ENCODE assay signal across 13 cellular contexts in the genomic region with DNA sequence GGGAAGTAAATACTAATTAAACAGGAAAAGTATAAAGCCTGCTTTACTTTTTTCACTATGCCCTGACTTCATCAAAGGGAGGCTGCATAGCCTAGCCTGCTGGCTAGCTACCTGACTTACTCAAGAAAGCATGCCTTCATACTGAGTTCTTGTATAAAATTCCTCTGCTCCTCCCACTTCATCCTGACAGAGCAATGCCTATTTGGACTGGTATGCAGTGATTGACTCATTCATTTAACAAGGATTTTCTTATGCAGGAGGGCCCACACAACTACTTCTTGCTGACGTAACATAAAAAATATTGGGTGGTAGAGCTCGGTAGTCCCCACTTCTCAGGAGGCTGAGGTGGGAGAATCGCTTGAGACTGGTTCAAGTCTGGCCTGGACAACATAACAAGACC.
DNase-seq lines count a peak whose midpoint lies in the region; ATAC-seq and TF ChIP-seq lines count a peak whose summit lies in the region.
"Had no signal": no experiment of that assay in that cellular context is flagged by ENCODE, and none has a peak within 500 bp of the region (broad histone marks: within the 10 kb centered on the region; RNA-seq: fewer than 3 reads in every experiment).

No MANE protein-coding gene starts in this region.

- 69 to 84% methylated on average over 3 of the region's 3 CpGs for WGBS in sigmoid colon, 2 donors

- H3F3A ChIP-seq in GM23338 (replicated peaks; ENCODE audit: low read depth), result no peaks in the 10 kb centered on the region

- intact Hi-C loops in sigmoid colon (cut with DNase I), result no loop called here
- intact Hi-C loops in CD4-positive, alpha-beta memory T cell (cut with micrococcal nuclease), result no loop called here

- TF ChIP-seq CTCF in GM23338 (conservative IDR thresholded peaks at IDR 0.05; ENCODE audit: low read depth in 2 of 2) (no peak), VCaP (conservative IDR thresholded peaks at IDR 0.05) (no peak), fibroblast of villous mesenchyme (IDR thresholded peaks at IDR 0.05; ENCODE audit: insufficient read depth, low read depth, low read length) (no peak), sigmoid colon (IDR thresholded peaks at IDR 0.05) (no peak)

- H3K4me3 ChIP-seq in GM23338, result no peak overlapping the region
- H3K4me3 ChIP-seq in fibroblast of villous mesenchyme (ENCODE audit: low read depth, low read length), result no peak overlapping the region
- H3K4me3 ChIP-seq in sigmoid colon, result no peak overlapping the region
- no peak overlapping the region for H3K4me3 ChIP-seq in CD4-positive, alpha-beta memory T cell (ENCODE audit: low read length in 2 of 2)
- H3K4me3 ChIP-seq: ovary had no signal

- H3K4me2 ChIP-seq in GM23338, result no peak overlapping the region

- H3K27me3 Mint-ChIP-seq in GM23338 (ENCODE audit: insufficient read depth, low read depth, poor library complexity), result peaks cover 10% of the 10 kb centered on the region
- no peaks in the 10 kb centered on the region for H3K27me3 Mint-ChIP-seq in CD4-positive, alpha-beta memory T cell

- H3K27ac ChIP-seq in GM23338 (ENCODE audit: low read depth) (no peak overlapping the region), VCaP (peak overlapping the region; percentile 60), sigmoid colon (peak overlapping the region in 3 of 4 donors; percentile 38 to 69 (median 68))
- no peak overlapping the region for H3K27ac ChIP-seq in CD4-positive, alpha-beta memory T cell (ENCODE audit: low read depth, low read length)

- peaks cover 29% of the 10 kb centered on the region for H3K4me1 Mint-ChIP-seq in GM23338
- H3K4me1 Mint-ChIP-seq in CD4-positive, alpha-beta memory T cell, result peaks cover 0 to 2% (median 0%) of the 10 kb centered on the region in 4 donors

- POLR2A ChIA-PET in CD4-positive, alpha-beta memory T cell (lab: Charles Lee; ENCODE audit: partially characterized antibody), result no interaction called here

- H3K4me1 ChIP-seq in GM23338 (ENCODE audit: insufficient read depth), result peaks cover 20% of the 10 kb centered on the region
- peaks cover 0 to 26% (median 25%) of the 10 kb centered on the region in 4 donors for H3K4me1 ChIP-seq in sigmoid colon
- no peaks in the 10 kb centered on the region for H3K4me1 ChIP-seq in CD4-positive, alpha-beta memory T cell (ENCODE audit: insufficient read depth, low read length)

- TF ChIP-seq EP300 in sigmoid colon (IDR thresholded peaks at IDR 0.05), result no peak

- CTCF ChIA-PET in CD4-positive, alpha-beta memory T cell (lab: Charles Lee; ENCODE audit: partially characterized antibody), result interaction anchor here (1.2 to 3.4 kb wide), 3 partner anchors 11 to 471 kb away, joined by 4 to 17 read pairs (median 6); a partner anchor contains a TSS

- H3K9me3 Mint-ChIP-seq in GM23338, result no peaks in the 10 kb centered on the region; the same call in 2 of the 3 replicates
- H3K9me3 Mint-ChIP-seq in CD4-positive, alpha-beta memory T cell, result no peaks in the 10 kb centered on the region
- H3K9me3 Mint-ChIP-seq: H9 had no signal

- H3K79me2 ChIP-seq in GM23338 (replicated peaks; ENCODE audit: insufficient read depth), result no peaks in the 10 kb centered on the region

- no peaks in the 10 kb centered on the region for H3K9me2 ChIP-seq in GM23338 (ENCODE audit: insufficient read depth)

- DNase-seq in GM23338 (ENCODE audit: low spot score) (peak; percentile 40), fibroblast of villous mesenchyme (ENCODE audit: low read depth) (peak; percentile 67), sigmoid colon (no peak), NCI-H1092 (lab: John Stamatoyannopoulos, UW) (no peak)
- DNase-seq in CD4-positive, alpha-beta memory T cell, result no peak
- DNase-seq: activated CD8-positive, alpha-beta memory T cell treated with anti-CD3 and anti-CD28 coated beads for 24 hours; H9; Kasumi-1; stimulated activated naive CD4-positive, alpha-beta T cell treated with Interleukin-2 at 50 U/mL for 16 hours had no signal

- peak overlapping the region; percentile 82 for H3K27ac Mint-ChIP-seq in GM23338
- peak overlapping the region in 3 of 7 donors; percentile 3 to 18 (median 13) for H3K27ac Mint-ChIP-seq in CD4-positive, alpha-beta memory T cell

- peaks cover 12% of the 10 kb centered on the region for H4K20me1 ChIP-seq in GM23338 (replicated peaks; ENCODE audit: insufficient read depth)

- peaks cover 6% of the 10 kb centered on the region; the same call in 1 of the 2 replicates for H3K36me3 ChIP-seq in GM23338 (ENCODE audit: insufficient read depth)
- H3K36me3 ChIP-seq in sigmoid colon, result peaks cover 0 to 30% (median 9%) of the 10 kb centered on the region in 4 donors
- H3K36me3 ChIP-seq in CD4-positive, alpha-beta memory T cell (ENCODE audit: insufficient read depth, low read length), result no peaks in the 10 kb centered on the region
- H3K36me3 ChIP-seq: ovary had no signal

- ATAC-seq in GM23338 (peak; percentile 33), HG03095 (IDR thresholded peaks at IDR 0.05; ENCODE audit: unreplicated experiment) (no peak), GM21737 (IDR thresholded peaks at IDR 0.05; ENCODE audit: unreplicated experiment) (no peak)

- no peaks in the 10 kb centered on the region for H3K27me3 ChIP-seq in GM23338 (ENCODE audit: insufficient read depth)
- H3K27me3 ChIP-seq in sigmoid colon, result no peaks in the 10 kb centered on the region
- H3K27me3 ChIP-seq in CD4-positive, alpha-beta memory T cell (ENCODE audit: insufficient read depth, low read length), result no peaks in the 10 kb centered on the region
- H3K27me3 ChIP-seq: ovary had no signal

- no peak for TF ChIP-seq POLR2A in sigmoid colon (IDR thresholded peaks at IDR 0.05)

- no peak overlapping the region for H2AFZ ChIP-seq in GM23338

- no peaks in the 10 kb centered on the region for H3K9me3 ChIP-seq in sigmoid colon
- H3K9me3 ChIP-seq in CD4-positive, alpha-beta memory T cell (ENCODE audit: control insufficient read depth in 1 of 2, low read length in 2 of 2), result no peaks in the 10 kb centered on the region
- H3K9me3 ChIP-seq: ovary had no signal

- H3K4me3 Mint-ChIP-seq in GM23338, result no peak overlapping the region
- no peak overlapping the region for H3K4me3 Mint-ChIP-seq in CD4-positive, alpha-beta memory T cell
- H3K4me3 Mint-ChIP-seq: H9 had no signal

- H3K36me3 Mint-ChIP-seq in GM23338 (ENCODE audit: low read depth), result peaks cover 19% of the 10 kb centered on the region
- peaks cover 0 to 5% of the 10 kb centered on the region in 2 donors for H3K36me3 Mint-ChIP-seq in CD4-positive, alpha-beta memory T cell

TF ChIP-seq in GM23338, 12 proteins besides CTCF, POLR2A, EP300 and RAD21 (continues in another document):
- TF ChIP-seq, protein P1, sequence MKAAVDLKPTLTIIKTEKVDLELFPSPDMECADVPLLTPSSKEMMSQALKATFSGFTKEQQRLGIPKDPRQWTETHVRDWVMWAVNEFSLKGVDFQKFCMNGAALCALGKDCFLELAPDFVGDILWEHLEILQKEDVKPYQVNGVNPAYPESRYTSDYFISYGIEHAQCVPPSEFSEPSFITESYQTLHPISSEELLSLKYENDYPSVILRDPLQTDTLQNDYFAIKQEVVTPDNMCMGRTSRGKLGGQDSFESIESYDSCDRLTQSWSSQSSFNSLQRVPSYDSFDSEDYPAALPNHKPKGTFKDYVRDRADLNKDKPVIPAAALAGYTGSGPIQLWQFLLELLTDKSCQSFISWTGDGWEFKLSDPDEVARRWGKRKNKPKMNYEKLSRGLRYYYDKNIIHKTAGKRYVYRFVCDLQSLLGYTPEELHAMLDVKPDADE (IDR thresholded peaks at IDR 0.05), result no peak
- TF ChIP-seq, protein P2, sequence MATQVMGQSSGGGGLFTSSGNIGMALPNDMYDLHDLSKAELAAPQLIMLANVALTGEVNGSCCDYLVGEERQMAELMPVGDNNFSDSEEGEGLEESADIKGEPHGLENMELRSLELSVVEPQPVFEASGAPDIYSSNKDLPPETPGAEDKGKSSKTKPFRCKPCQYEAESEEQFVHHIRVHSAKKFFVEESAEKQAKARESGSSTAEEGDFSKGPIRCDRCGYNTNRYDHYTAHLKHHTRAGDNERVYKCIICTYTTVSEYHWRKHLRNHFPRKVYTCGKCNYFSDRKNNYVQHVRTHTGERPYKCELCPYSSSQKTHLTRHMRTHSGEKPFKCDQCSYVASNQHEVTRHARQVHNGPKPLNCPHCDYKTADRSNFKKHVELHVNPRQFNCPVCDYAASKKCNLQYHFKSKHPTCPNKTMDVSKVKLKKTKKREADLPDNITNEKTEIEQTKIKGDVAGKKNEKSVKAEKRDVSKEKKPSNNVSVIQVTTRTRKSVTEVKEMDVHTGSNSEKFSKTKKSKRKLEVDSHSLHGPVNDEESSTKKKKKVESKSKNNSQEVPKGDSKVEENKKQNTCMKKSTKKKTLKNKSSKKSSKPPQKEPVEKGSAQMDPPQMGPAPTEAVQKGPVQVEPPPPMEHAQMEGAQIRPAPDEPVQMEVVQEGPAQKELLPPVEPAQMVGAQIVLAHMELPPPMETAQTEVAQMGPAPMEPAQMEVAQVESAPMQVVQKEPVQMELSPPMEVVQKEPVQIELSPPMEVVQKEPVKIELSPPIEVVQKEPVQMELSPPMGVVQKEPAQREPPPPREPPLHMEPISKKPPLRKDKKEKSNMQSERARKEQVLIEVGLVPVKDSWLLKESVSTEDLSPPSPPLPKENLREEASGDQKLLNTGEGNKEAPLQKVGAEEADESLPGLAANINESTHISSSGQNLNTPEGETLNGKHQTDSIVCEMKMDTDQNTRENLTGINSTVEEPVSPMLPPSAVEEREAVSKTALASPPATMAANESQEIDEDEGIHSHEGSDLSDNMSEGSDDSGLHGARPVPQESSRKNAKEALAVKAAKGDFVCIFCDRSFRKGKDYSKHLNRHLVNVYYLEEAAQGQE (IDR thresholded peaks at IDR 0.05; ENCODE audit: unreplicated experiment), result no peak
- TF ChIP-seq STAT1 (IDR thresholded peaks at IDR 0.05; ENCODE audit: unreplicated experiment) (no peak), ZNF114 (CRISPR knock-in tag; IDR thresholded peaks at IDR 0.05) (no peak), NANOG (IDR thresholded peaks at IDR 0.05; ENCODE audit: borderline replicate concordance) (no peak), EZH2phosphoT487 (IDR thresholded peaks at IDR 0.05; ENCODE audit: unreplicated experiment) (no peak), JUNB (IDR thresholded peaks at IDR 0.05; ENCODE audit: unreplicated experiment) (no peak), POLR2AphosphoS5 (IDR thresholded peaks at IDR 0.05; ENCODE audit: low read depth) (no peak), CREB1 (CRISPR knock-in tag; IDR thresholded peaks at IDR 0.05; ENCODE audit: low read depth) (no peak), ZNF331 (CRISPR knock-in tag; IDR thresholded peaks at IDR 0.05; ENCODE audit: low read depth) (no peak), EZH2 (IDR thresholded peaks at IDR 0.05; ENCODE audit: low read depth, unreplicated experiment) (no peak)

Comparison
In these comparisons a context has a peak if more than half of its experiments do, and no peak if none do; other contexts are left out.
1. DNase-seq: peak in GM23338 (single experiment) and fibroblast of villous mesenchyme (single experiment); none in sigmoid colon (single experiment), NCI-H1092 (single experiment) and CD4-positive, alpha-beta memory T cell (0 of 5).
2. H3K27ac ChIP-seq: peak in VCaP (single experiment) and sigmoid colon (3 of 4); none in GM23338 (single experiment) and CD4-positive, alpha-beta memory T cell (single experiment).